In genomic region chr11:74492084-74492483, GRCh38 we compare ENCODE assay signal across 10 cellular contexts. TPM values are rescaled to one million over a fixed set of nuclear protein-coding genes. Genes with fewer than 3 reads are reported as not detected.
A peak's percentile ranks its signal among the peaks of the same experiment; 100 is the strongest.
DNase-seq lines count a peak whose midpoint lies in the region; ATAC-seq and TF ChIP-seq lines count a peak whose summit lies in the region.
"Had no signal": no experiment of that assay in that cellular context is flagged by ENCODE, and none has a peak within 500 bp of the region (broad histone marks: within the 10 kb centered on the region; RNA-seq: fewer than 3 reads in every experiment).

No MANE protein-coding gene starts in this region.

- H3K4me3 Mint-ChIP-seq in activated CD4-positive, alpha-beta T cell treated with anti-CD3 and anti-CD28 coated beads, Interleukin-2, amount 10 ng/mL, durations not matched to agents 24 days and 14 days, result peak overlapping the region; percentile 86
- peak overlapping the region; percentile 60 for H3K4me3 Mint-ChIP-seq in central memory CD8-positive, alpha-beta T cell

- H3K36me3 ChIP-seq in OCI-LY3 (replicated peaks; ENCODE audit: low read depth, low read length), result no peaks in the 10 kb centered on the region
- no peaks in the 10 kb centered on the region for H3K36me3 ChIP-seq in colonic mucosa

- ATAC-seq in central memory CD8-positive, alpha-beta T cell (replicated peaks; ENCODE audit: extremely low read depth, poor library complexity, severe bottlenecking), result no peak

- H3K27ac Mint-ChIP-seq in activated CD4-positive, alpha-beta T cell treated with anti-CD3 and anti-CD28 coated beads, Interleukin-2, amount 10 ng/mL, durations not matched to agents 24 days and 14 days, result peak overlapping the region; percentile 68
- no peak overlapping the region for H3K27ac Mint-ChIP-seq in central memory CD8-positive, alpha-beta T cell (ENCODE audit: low read depth)

- H3K27me3 Mint-ChIP-seq in activated CD4-positive, alpha-beta T cell treated with anti-CD3 and anti-CD28 coated beads, Interleukin-2, amount 10 ng/mL, durations not matched to agents 24 days and 14 days, result peaks cover 1% of the 10 kb centered on the region
- no peaks in the 10 kb centered on the region for H3K27me3 Mint-ChIP-seq in central memory CD8-positive, alpha-beta T cell

- no peaks in the 10 kb centered on the region for H3K9me3 Mint-ChIP-seq in activated CD4-positive, alpha-beta T cell treated with anti-CD3 and anti-CD28 coated beads, Interleukin-2, amount 10 ng/mL, durations not matched to agents 24 days and 14 days
- H3K9me3 Mint-ChIP-seq in central memory CD8-positive, alpha-beta T cell, result no peaks in the 10 kb centered on the region

- no peaks in the 10 kb centered on the region for H4K20me1 ChIP-seq in OCI-LY3 (ENCODE audit: insufficient read depth, low read length)

- DNase-seq in activated CD4-positive, alpha-beta T cell treated with anti-CD3 and anti-CD28 coated beads, Interleukin-2, amount 10 ng/mL, durations not matched to agents 24 days and 14 days, result no peak
- DNase-seq in activated CD4-positive, alpha-beta T cell treated with anti-CD3 and anti-CD28 coated beads, Interleukin-2, amount 50 U/mL, for 48 hours, result no peak
- no peak for DNase-seq in central memory CD8-positive, alpha-beta T cell (ENCODE audit: low spot score in 2 of 2)
- DNase-seq in skeletal muscle cell (ENCODE audit: low read depth), result no peak
- no peak for DNase-seq in NCI-H69 (lab: John Stamatoyannopoulos, UW)
- DNase-seq in T-helper 9 cell, result no peak
- no peak for DNase-seq in colonic mucosa
- DNase-seq: kidney, Right ventricle myocardium superior had no signal

- H3K4me3 ChIP-seq in OCI-LY3 (ENCODE audit: low read length) (peak overlapping the region; percentile 81), skeletal muscle cell (ENCODE audit: low read depth, low read length) (peak overlapping the region; percentile 4), colonic mucosa (no peak overlapping the region)

- H3K4me1 Mint-ChIP-seq in activated CD4-positive, alpha-beta T cell treated with anti-CD3 and anti-CD28 coated beads, Interleukin-2, amount 10 ng/mL, durations not matched to agents 24 days and 14 days, result peaks cover 15% of the 10 kb centered on the region
- H3K4me1 Mint-ChIP-seq in central memory CD8-positive, alpha-beta T cell, result peaks cover 23% of the 10 kb centered on the region

- peak overlapping the region; percentile 66 for H3K4me2 ChIP-seq in OCI-LY3 (ENCODE audit: low read length)

- no peaks in the 10 kb centered on the region for H3K9me3 ChIP-seq in OCI-LY3 (ENCODE audit: insufficient read depth, low read length)
- H3K9me3 ChIP-seq in colonic mucosa, result no peaks in the 10 kb centered on the region

- H3K4me1 ChIP-seq in OCI-LY3 (ENCODE audit: low read length) (peaks cover 10% of the 10 kb centered on the region), colonic mucosa (no peaks in the 10 kb centered on the region)

- peaks cover 2% of the 10 kb centered on the region for H3K36me3 Mint-ChIP-seq in activated CD4-positive, alpha-beta T cell treated with anti-CD3 and anti-CD28 coated beads, Interleukin-2, amount 10 ng/mL, durations not matched to agents 24 days and 14 days (ENCODE audit: low read depth)
- H3K36me3 Mint-ChIP-seq in central memory CD8-positive, alpha-beta T cell (ENCODE audit: insufficient read depth), result peaks cover 4% of the 10 kb centered on the region

- peak overlapping the region; percentile 79 for H3K27ac ChIP-seq in OCI-LY3 (ENCODE audit: low read length)
- no peak overlapping the region for H3K27ac ChIP-seq in colonic mucosa

- TF ChIP-seq CTCF in OCI-LY3 (IDR thresholded peaks at IDR 0.05; ENCODE audit: low read depth, low read length) (no peak), colonic mucosa (IDR thresholded peaks at IDR 0.05) (no peak)

- no peak overlapping the region for H2AFZ ChIP-seq in OCI-LY3 (ENCODE audit: low read depth, low read length)

- no peaks in the 10 kb centered on the region for H3K79me2 ChIP-seq in OCI-LY3 (ENCODE audit: low read length)

- H3K27me3 ChIP-seq in OCI-LY3 (ENCODE audit: low read depth, low read length) (no peaks in the 10 kb centered on the region), colonic mucosa (no peaks in the 10 kb centered on the region)

- H3K9ac ChIP-seq in OCI-LY3 (ENCODE audit: low read length), result peak overlapping the region; percentile 30; the same call in 1 of the 2 replicates
- no peak overlapping the region for H3K9ac ChIP-seq in colonic mucosa (ENCODE audit: low read depth in 2 of 2, low read length in 2 of 2)

- intact Hi-C loops in activated CD4-positive, alpha-beta T cell treated with anti-CD3 and anti-CD28 coated beads, Interleukin-2, amount 10 ng/mL, durations not matched to agents 24 days and 14 days (cut with micrococcal nuclease), result loop anchor here (5.0 kb wide), 1 partner anchor 1185 kb away; the partner anchor contains the start of gene ARHGEF17
- intact Hi-C loops in colonic mucosa (cut with DNase I), result no loop called here

RNA-seq across cellular contexts. Expression of gene LIPT2, which starts 1.4 kb away (rescaled TPM):
- 3.1 and 4.7 TPM in 2 replicates for total RNA-seq in activated CD4-positive, alpha-beta T cell treated with anti-CD3 and anti-CD28 coated beads, Interleukin-2, amount 10 ng/mL, durations not matched to agents 24 days and 14 days
- total RNA-seq in colonic mucosa, result 1 to 10 TPM; 3.9 to 4.4 TPM

RNA-seq across cellular contexts. Expression of gene KCNE3, which starts 24.7 kb away (rescaled TPM):
- total RNA-seq in activated CD4-positive, alpha-beta T cell treated with anti-CD3 and anti-CD28 coated beads, Interleukin-2, amount 10 ng/mL, durations not matched to agents 24 days and 14 days, result not detected in 2 replicates
- total RNA-seq in colonic mucosa, result 10 to 100 TPM; 31.9 to 41.2 TPM

Comparison
In these comparisons a context has a peak if more than half of its experiments do, and no peak if none do; other contexts are left out.
1. RNA of gene KCNE3, which starts 24.7 kb away (total RNA-seq): 31.9 to 41.2 TPM in colonic mucosa; not detected in activated CD4-positive, alpha-beta T cell treated with anti-CD3 and anti-CD28 coated beads, Interleukin-2, amount 10 ng/mL, durations not matched to agents 24 days and 14 days; every median in the first group is over 10 times any median in the second.